Comparison of ENCODE assay signal across 10 cellular contexts in genomic region chr22:40853330-40853729, GRCh38. TPM values are rescaled to one million over a fixed set of nuclear protein-coding genes. Genes with fewer than 3 reads are reported as not detected.
DNase-seq lines count a peak whose midpoint lies in the region; ATAC-seq, FAIRE-seq and TF ChIP-seq lines count a peak whose summit lies in the region.
"Had no signal": no experiment of that assay in that cellular context is flagged by ENCODE, and none has a peak within 500 bp of the region (broad histone marks: within the 10 kb centered on the region; RNA-seq: fewer than 3 reads in every experiment).

No MANE protein-coding gene starts in this region.

- no peak overlapping the region for H3K27ac ChIP-seq in mesenchymal stem cell (ENCODE audit: low read length, poor library complexity, severe bottlenecking)
- peak overlapping the region; percentile 99 to 100 for H3K27ac ChIP-seq in testis

- no peaks in the 10 kb centered on the region for H3K9me3 Mint-ChIP-seq in activated T-cell treated with anti-CD3 and anti-CD28 coated beads, Interleukin-2, amount 50 U/mL, for 72 hours
- no peaks in the 10 kb centered on the region for H3K9me3 Mint-ChIP-seq in activated T-helper 1 cell treated with anti-CD3 and anti-CD28 coated beads, Interleukin-12 subunit alpha, Interleukin-12 subunit beta, Interleukin-2, Interleukin-4 antibody, amounts not matched to agents 30 ng/mL and 10 ng/mL and 1 ng/mL, durations not matched to agents 14 hours and 24 hours and 36 hours
- H3K9me3 Mint-ChIP-seq in effector memory CD8-positive, alpha-beta T cell = no peaks in the 10 kb centered on the region

- H3K36me3 Mint-ChIP-seq in activated T-cell treated with anti-CD3 and anti-CD28 coated beads, Interleukin-2, amount 50 U/mL, for 72 hours (ENCODE audit: insufficient read depth in 2 of 2) = peaks cover 6% of the 10 kb centered on the region in 2 donors
- peaks cover 18% of the 10 kb centered on the region for H3K36me3 Mint-ChIP-seq in activated T-helper 1 cell treated with anti-CD3 and anti-CD28 coated beads, Interleukin-12 subunit alpha, Interleukin-12 subunit beta, Interleukin-2, Interleukin-4 antibody, amounts not matched to agents 30 ng/mL and 10 ng/mL and 1 ng/mL, durations not matched to agents 14 hours and 24 hours and 36 hours (ENCODE audit: low read depth)
- peaks cover 48% of the 10 kb centered on the region for H3K36me3 Mint-ChIP-seq in effector memory CD8-positive, alpha-beta T cell (ENCODE audit: insufficient read depth)

- no peak overlapping the region for H3K4me2 ChIP-seq in mesenchymal stem cell (ENCODE audit: low read length, poor library complexity, severe bottlenecking)

- H3K18ac ChIP-seq in mesenchymal stem cell (ENCODE audit: low read depth in 1 of 2, low read length in 2 of 2) = no peak overlapping the region

- no peak for FAIRE-seq in GM19239 (lab: Jason Lieb, UNC)

- H3K4me3 Mint-ChIP-seq in activated T-cell treated with anti-CD3 and anti-CD28 coated beads, Interleukin-2, amount 50 U/mL, for 72 hours = peak overlapping the region; percentile 53 to 95
- H3K4me3 Mint-ChIP-seq in activated T-helper 1 cell treated with anti-CD3 and anti-CD28 coated beads, Interleukin-12 subunit alpha, Interleukin-12 subunit beta, Interleukin-2, Interleukin-4 antibody, amounts not matched to agents 30 ng/mL and 10 ng/mL and 1 ng/mL, durations not matched to agents 14 hours and 24 hours and 36 hours = peak overlapping the region; percentile 20
- H3K4me3 Mint-ChIP-seq in effector memory CD8-positive, alpha-beta T cell = peak overlapping the region in 1 of 2 donors; percentile 30

- no peak for TF ChIP-seq POLR2A in testis (IDR thresholded peaks at IDR 0.05)

- peak overlapping the region; percentile 100 for H3K9ac ChIP-seq in mesenchymal stem cell (ENCODE audit: low read length)

- WGBS in mesenchymal stem cell = 96% methylated on average over 1 of the region's 1 CpG
- WGBS in testis, 2 donors = 46 to 50% methylated on average over 1 of the region's 1 CpG

- no peak overlapping the region for H2BK5ac ChIP-seq in mesenchymal stem cell (ENCODE audit: low read depth, low read length, poor library complexity, severe bottlenecking)

- TF ChIP-seq CTCF in testis (IDR thresholded peaks at IDR 0.05) = no peak

- no peak overlapping the region for H3K23ac ChIP-seq in mesenchymal stem cell (ENCODE audit: low read length in 2 of 2)

- H3K4ac ChIP-seq in mesenchymal stem cell (ENCODE audit: low read depth in 1 of 2, low read length in 2 of 2) = no peak overlapping the region

- H2BK12ac ChIP-seq in mesenchymal stem cell (ENCODE audit: low read length in 2 of 2) = no peak overlapping the region

- H4K91ac ChIP-seq in mesenchymal stem cell (ENCODE audit: low read length) = no peak overlapping the region

- H4K8ac ChIP-seq in mesenchymal stem cell (ENCODE audit: low read length) = no peak overlapping the region

- H3K27ac Mint-ChIP-seq in activated T-cell treated with anti-CD3 and anti-CD28 coated beads, Interleukin-2, amount 50 U/mL, for 72 hours = peak overlapping the region; percentile 87
- no peak overlapping the region for H3K27ac Mint-ChIP-seq in activated T-helper 1 cell treated with anti-CD3 and anti-CD28 coated beads, Interleukin-12 subunit alpha, Interleukin-12 subunit beta, Interleukin-2, Interleukin-4 antibody, amounts not matched to agents 30 ng/mL and 10 ng/mL and 1 ng/mL, durations not matched to agents 14 hours and 24 hours and 36 hours
- peak overlapping the region in 1 of 2 donors; percentile 71 for H3K27ac Mint-ChIP-seq in effector memory CD8-positive, alpha-beta T cell

- no peak for ATAC-seq in activated T-cell treated with anti-CD3 and anti-CD28 coated beads, Interleukin-2, amount 50 U/mL, for 72 hours (replicated peaks in 1 of 2)
- no peak for ATAC-seq in effector memory CD8-positive, alpha-beta T cell (replicated peaks)
- no peak for ATAC-seq in HG03442 (IDR thresholded peaks at IDR 0.05; ENCODE audit: unreplicated experiment)

- H3K4me3 ChIP-seq in mesenchymal stem cell (ENCODE audit: insufficient read depth in 1 of 2, low read depth in 1 of 2, low read length in 2 of 2) (peak overlapping the region in 1 of 2 experiments; percentile 95), testis (no peak overlapping the region)

- no peak overlapping the region for H2BK120ac ChIP-seq in mesenchymal stem cell (ENCODE audit: low read depth, low read length)

- H2BK15ac ChIP-seq in mesenchymal stem cell (ENCODE audit: low read depth, poor library complexity, severe bottlenecking) = no peak overlapping the region

- intact Hi-C loops in activated T-helper 1 cell treated with anti-CD3 and anti-CD28 coated beads, Interleukin-12 subunit alpha, Interleukin-12 subunit beta, Interleukin-2, Interleukin-4 antibody, amounts not matched to agents 30 ng/mL and 10 ng/mL and 1 ng/mL, durations not matched to agents 14 hours and 24 hours and 36 hours (cut with micrococcal nuclease) = loop anchor here (10.0 kb wide), 1 partner anchor 831 kb away; the partner anchor contains the start of gene SNU13
- intact Hi-C loops in testis (cut with DNase I; ENCODE audit: low total_unique reads) = no loop called here

- H3K27me3 ChIP-seq in mesenchymal stem cell (ENCODE audit: control insufficient read depth in 1 of 2, insufficient read depth in 1 of 2, low read length in 2 of 2) = no peaks in the 10 kb centered on the region
- H3K27me3 ChIP-seq in testis = no peaks in the 10 kb centered on the region

- H3K14ac ChIP-seq in mesenchymal stem cell (ENCODE audit: low read length in 2 of 2) = no peak overlapping the region

- DNase-seq in activated T-cell treated with anti-CD3 and anti-CD28 coated beads, Interleukin-2, amount 50 U/mL, for 72 hours = no peak
- no peak for DNase-seq in activated T-cell treated with anti-CD3 and anti-CD28 coated beads, Interleukin-2, amount 50 U/mL, for 48 hours
- no peak for DNase-seq in activated T-helper 1 cell treated with anti-CD3 and anti-CD28 coated beads, Interleukin-12 subunit alpha, Interleukin-12 subunit beta, Interleukin-2, Interleukin-4 antibody, amounts not matched to agents 30 ng/mL and 10 ng/mL and 1 ng/mL, durations not matched to agents 14 hours and 24 hours and 36 hours (ENCODE audit: low spot score)
- DNase-seq in mesenchymal stem cell (no peak), testis (no peak), GM19239 (ENCODE audit: insufficient read length, low spot score) (no peak)
- DNase-seq in effector memory CD8-positive, alpha-beta T cell = no peak

- peaks cover 9 to 48% of the 10 kb centered on the region in 2 experiments for H3K36me3 ChIP-seq in mesenchymal stem cell (ENCODE audit: control insufficient read depth in 1 of 2, insufficient read depth in 2 of 2, low read depth in 1 of 2, low read length in 2 of 2)
- H3K36me3 ChIP-seq in testis (ENCODE audit: low read depth, missing control alignments) = no peaks in the 10 kb centered on the region

- H3K27me3 Mint-ChIP-seq in activated T-cell treated with anti-CD3 and anti-CD28 coated beads, Interleukin-2, amount 50 U/mL, for 72 hours (ENCODE audit: low read depth) = no peaks in the 10 kb centered on the region
- H3K27me3 Mint-ChIP-seq in activated T-helper 1 cell treated with anti-CD3 and anti-CD28 coated beads, Interleukin-12 subunit alpha, Interleukin-12 subunit beta, Interleukin-2, Interleukin-4 antibody, amounts not matched to agents 30 ng/mL and 10 ng/mL and 1 ng/mL, durations not matched to agents 14 hours and 24 hours and 36 hours (ENCODE audit: insufficient read depth) = no peaks in the 10 kb centered on the region
- H3K27me3 Mint-ChIP-seq in effector memory CD8-positive, alpha-beta T cell = no peaks in the 10 kb centered on the region

- H3K4me1 Mint-ChIP-seq in activated T-cell treated with anti-CD3 and anti-CD28 coated beads, Interleukin-2, amount 50 U/mL, for 72 hours (ENCODE audit: low read depth) = peaks cover 50% of the 10 kb centered on the region
- peaks cover 45% of the 10 kb centered on the region for H3K4me1 Mint-ChIP-seq in activated T-helper 1 cell treated with anti-CD3 and anti-CD28 coated beads, Interleukin-12 subunit alpha, Interleukin-12 subunit beta, Interleukin-2, Interleukin-4 antibody, amounts not matched to agents 30 ng/mL and 10 ng/mL and 1 ng/mL, durations not matched to agents 14 hours and 24 hours and 36 hours (ENCODE audit: low read depth)
- H3K4me1 Mint-ChIP-seq in effector memory CD8-positive, alpha-beta T cell (ENCODE audit: low read depth in 2 of 2) = peaks cover 32 to 45% of the 10 kb centered on the region in 2 donors

- no peak overlapping the region for H2AK5ac ChIP-seq in mesenchymal stem cell (ENCODE audit: low read length, severe bottlenecking)

- H2AFZ ChIP-seq in mesenchymal stem cell (ENCODE audit: low read depth, low read length) = no peak overlapping the region

- H3K79me1 ChIP-seq in mesenchymal stem cell (replicated peaks; ENCODE audit: low read length, poor library complexity, severe bottlenecking) = peaks cover 6% of the 10 kb centered on the region

- H3K4me1 ChIP-seq in mesenchymal stem cell (ENCODE audit: control insufficient read depth, insufficient read depth, low read depth, low read length) (peaks cover 11% of the 10 kb centered on the region), testis (peaks cover 42% of the 10 kb centered on the region)

- H3K9me3 ChIP-seq in mesenchymal stem cell (ENCODE audit: control insufficient read depth, low read length) (no peaks in the 10 kb centered on the region), testis (no peaks in the 10 kb centered on the region)

RNA-seq across cellular contexts. Expression of gene ST13, which starts 3.1 kb away (rescaled TPM):
- 100 to 1,000 TPM; 194 to 217 TPM for total RNA-seq in activated T-cell treated with anti-CD3 and anti-CD28 coated beads, Interleukin-2, amount 50 U/mL, for 72 hours
- 190 and 192 TPM in 2 replicates for total RNA-seq in activated T-helper 1 cell treated with anti-CD3 and anti-CD28 coated beads, Interleukin-12 subunit alpha, Interleukin-12 subunit beta, Interleukin-2, Interleukin-4 antibody, amounts not matched to agents 30 ng/mL and 10 ng/mL and 1 ng/mL, durations not matched to agents 14 hours and 24 hours and 36 hours
- 329 TPM for polyA plus RNA-seq in mesenchymal stem cell (2013, experiment 1 of 2)
- 343 TPM for polyA plus RNA-seq in mesenchymal stem cell (2013, experiment 2 of 2)
- total RNA-seq in testis = 100 to 1,000 TPM; 139 to 149 TPM
- 345 TPM for polyA plus RNA-seq in testis (ENCODE audit: insufficient read depth, low read depth, low replicate concordance)

RNA-seq across cellular contexts. Expression of gene XPNPEP3, which starts 3.6 kb away (rescaled TPM):
- total RNA-seq in activated T-cell treated with anti-CD3 and anti-CD28 coated beads, Interleukin-2, amount 50 U/mL, for 72 hours = 10 to 100 TPM; 19.5 to 22.5 TPM
- 14.7 and 15.3 TPM in 2 replicates for total RNA-seq in activated T-helper 1 cell treated with anti-CD3 and anti-CD28 coated beads, Interleukin-12 subunit alpha, Interleukin-12 subunit beta, Interleukin-2, Interleukin-4 antibody, amounts not matched to agents 30 ng/mL and 10 ng/mL and 1 ng/mL, durations not matched to agents 14 hours and 24 hours and 36 hours
- 11.4 TPM for polyA plus RNA-seq in mesenchymal stem cell (2013, experiment 1 of 2)
- 11.2 TPM for polyA plus RNA-seq in mesenchymal stem cell (2013, experiment 2 of 2)
- total RNA-seq in testis = 10 to 100 TPM; 29.5 to 46.5 TPM
- 43.5 TPM for polyA plus RNA-seq in testis (ENCODE audit: insufficient read depth, low read depth, low replicate concordance)

RNA-seq across cellular contexts. Expression of gene DNAJB7, which starts 8.6 kb away (rescaled TPM):
- total RNA-seq in activated T-cell treated with anti-CD3 and anti-CD28 coated beads, Interleukin-2, amount 50 U/mL, for 72 hours = not detected
- total RNA-seq in activated T-helper 1 cell treated with anti-CD3 and anti-CD28 coated beads, Interleukin-12 subunit alpha, Interleukin-12 subunit beta, Interleukin-2, Interleukin-4 antibody, amounts not matched to agents 30 ng/mL and 10 ng/mL and 1 ng/mL, durations not matched to agents 14 hours and 24 hours and 36 hours = not detected in 2 replicates
- polyA plus RNA-seq in mesenchymal stem cell (2013, experiment 1 of 2) = not detected
- not detected for polyA plus RNA-seq in mesenchymal stem cell (2013, experiment 2 of 2)
- total RNA-seq in testis = 1 to 10 TPM; 3.3 to 9.5 TPM
- 3.8 TPM for polyA plus RNA-seq in testis (ENCODE audit: insufficient read depth, low read depth, low replicate concordance)
- total RNA-seq: cardiac septum, urinary bladder had no signal
- polyA plus RNA-seq: urinary bladder had no signal

RNA-seq across cellular contexts. Expression of gene SLC25A17, which starts 34.2 kb away (rescaled TPM):
- 10 to 100 TPM; 18.8 to 20.0 TPM for total RNA-seq in activated T-cell treated with anti-CD3 and anti-CD28 coated beads, Interleukin-2, amount 50 U/mL, for 72 hours
- 29.4 and 34.0 TPM in 2 replicates for total RNA-seq in activated T-helper 1 cell treated with anti-CD3 and anti-CD28 coated beads, Interleukin-12 subunit alpha, Interleukin-12 subunit beta, Interleukin-2, Interleukin-4 antibody, amounts not matched to agents 30 ng/mL and 10 ng/mL and 1 ng/mL, durations not matched to agents 14 hours and 24 hours and 36 hours
- polyA plus RNA-seq in mesenchymal stem cell (2013, experiment 1 of 2) = 13.0 TPM
- polyA plus RNA-seq in mesenchymal stem cell (2013, experiment 2 of 2) = 13.9 TPM
- total RNA-seq in testis = 10 to 100 TPM; 33.8 to 36.1 TPM
- 42.8 TPM for polyA plus RNA-seq in testis (ENCODE audit: insufficient read depth, low read depth, low replicate concordance)
